Comparison of ENCODE assay signal across 20 cellular contexts in genomic region chr6:134936476-134936875, GRCh38. TPM values are rescaled to one million over a fixed set of nuclear protein-coding genes. Genes with fewer than 3 reads are reported as not detected.
A peak's percentile ranks its signal among the peaks of the same experiment; 100 is the strongest.
DNase-seq lines count a peak whose midpoint lies in the region; ATAC-seq, FAIRE-seq and TF ChIP-seq lines count a peak whose summit lies in the region.
"Had no signal": no experiment of that assay in that cellular context is flagged by ENCODE, and none has a peak within 500 bp of the region (broad histone marks: within the 10 kb centered on the region; RNA-seq: fewer than 3 reads in every experiment).

No MANE protein-coding gene starts in this region.

- CTCF ChIA-PET in Panc1 (lab: Charles Lee) = no interaction called here

- in situ Hi-C loops in Panc1 (cut with HindIII; ENCODE audit: low pct_unique_long_range_greater_than_20kb, low sequenced_read_pairs) = no loop called here

- WGBS in trophoblast cell (ENCODE audit: extremely low coverage, insufficient coverage, insufficient read length) = no CpG with 5 or more reads among the region's 5 CpGs

- DNase-seq in AG10803 (ENCODE audit: low read depth) (peak; percentile 7), Panc1 (ENCODE audit: low read depth, low spot score) (no peak), keratinocyte (ENCODE audit: low read depth, low spot score) (no peak), trophoblast cell (peak; percentile 70 to 91), kidney tubule cell (ENCODE audit: low spot score) (no peak)
- DNase-seq in activated naive CD4-positive, alpha-beta T cell treated with Interleukin-2 at 50 U/mL for 16 hours = no peak
- DNase-seq: CD8-positive, alpha-beta memory T cell; DMS79 treated with DMSO at 0.1 percent for 48 hours; MV-4-11; NCI-H1417 treated with DMSO at 0.1 percent for 48 hours; NCI-H1930; NCI-H748 treated with DMSO at 0.1 percent for 48 hours; OCI-M1 had no signal

- no peak for TF ChIP-seq CTCF in AG10803 (conservative IDR thresholded peaks at IDR 0.05; ENCODE audit: low read length)
- no peak for TF ChIP-seq CTCF in Panc1 (IDR thresholded peaks at IDR 0.05)
- no peak for TF ChIP-seq CTCF in keratinocyte (optimal IDR thresholded peaks at IDR 0.05 in 1 of 3, IDR thresholded peaks at IDR 0.05 in 1 of 3, conservative IDR thresholded peaks at IDR 0.05 in 1 of 3; ENCODE audit: extremely low read depth in 1 of 3, insufficient read depth in 2 of 3, low read length in 3 of 3)

- H3K4me3 ChIP-seq in AG10803 (ENCODE audit: low read length) = no peak overlapping the region
- no peak overlapping the region for H3K4me3 ChIP-seq in Panc1 (ENCODE audit: low read depth in 2 of 2, low read length in 2 of 2)
- H3K4me3 ChIP-seq in keratinocyte (ENCODE audit: control insufficient read depth in 2 of 3, extremely low read depth in 1 of 3, insufficient read depth in 2 of 3, low read depth in 1 of 3, low read length in 3 of 3) = no peak overlapping the region
- no peak overlapping the region for H3K4me3 ChIP-seq in trophoblast cell (ENCODE audit: low read depth, low read length)
- H3K4me3 ChIP-seq: BLaER1, K562, SJSA1 had no signal

- H3K4ac ChIP-seq in trophoblast cell (ENCODE audit: low read depth, low read length) = no peak overlapping the region

- H4K8ac ChIP-seq in trophoblast cell (ENCODE audit: low read depth, low read length) = no peak overlapping the region

- H3K4me2 ChIP-seq in keratinocyte (ENCODE audit: control insufficient read depth, extremely low read depth, insufficient read depth, low read depth, low read length) (peak overlapping the region; percentile 9), trophoblast cell (ENCODE audit: low read length) (no peak overlapping the region)
- H3K4me2 ChIP-seq: BLaER1 had no signal

- H3K27ac ChIP-seq in Panc1 (ENCODE audit: low read length) (peak overlapping the region; percentile 46), keratinocyte (ENCODE audit: control insufficient read depth, insufficient read depth, low read length) (peak overlapping the region; percentile 45), trophoblast cell (ENCODE audit: low read depth, low read length) (no peak overlapping the region)
- H3K27ac ChIP-seq: BLaER1, RWPE1, SJSA1 had no signal

- intact Hi-C loops in Panc1 (cut with micrococcal nuclease; ENCODE audit: unreplicated experiment) = no loop called here

- no peak overlapping the region for H4K12ac ChIP-seq in trophoblast cell (ENCODE audit: low read depth, low read length)

- no peak overlapping the region for H3K18ac ChIP-seq in trophoblast cell (ENCODE audit: low read length)

- BruUV-seq in Panc1 (replicated peaks; lab: Mats Ljungman, UMichigan) = no TSS peak

- no peak overlapping the region for H2BK12ac ChIP-seq in trophoblast cell (ENCODE audit: low read length)

- dilution Hi-C loops in keratinocyte (cut with MboI; ENCODE audit: extremely low pct_ligation_motif_present, low sequenced_read_pairs) = no loop called here

- POLR2A ChIA-PET in Panc1 (lab: Charles Lee) = no interaction called here

- no peak overlapping the region for H2AK5ac ChIP-seq in trophoblast cell (ENCODE audit: low read length)

- ATAC-seq in Panc1 = no peak
- no peak for ATAC-seq in HG02763 (IDR thresholded peaks at IDR 0.05; ENCODE audit: unreplicated experiment)
- ATAC-seq: K562 had no signal

- no peak overlapping the region for H3K23ac ChIP-seq in trophoblast cell (ENCODE audit: low read length)

- H2AFZ ChIP-seq in keratinocyte (ENCODE audit: control insufficient read depth, low read length) (peak overlapping the region; percentile 47), trophoblast cell (ENCODE audit: insufficient read depth, low read length, poor library complexity) (no peak overlapping the region)

- H4K91ac ChIP-seq in trophoblast cell (ENCODE audit: low read depth, low read length) = no peak overlapping the region

- H3K9ac ChIP-seq in keratinocyte (ENCODE audit: control insufficient read depth, extremely low read depth, insufficient read depth, low read length) (peak overlapping the region; percentile 19), trophoblast cell (ENCODE audit: low read length) (no peak overlapping the region)
- H3K9ac ChIP-seq: BLaER1 had no signal

- H3K36me3 ChIP-seq in Panc1 (ENCODE audit: control insufficient read depth, insufficient read depth, low read length) = no peaks in the 10 kb centered on the region
- no peaks in the 10 kb centered on the region for H3K36me3 ChIP-seq in keratinocyte (ENCODE audit: control insufficient read depth in 2 of 2, extremely low read depth in 1 of 2, insufficient read depth in 2 of 2, low read length in 2 of 2)
- no peaks in the 10 kb centered on the region for H3K36me3 ChIP-seq in trophoblast cell (ENCODE audit: control insufficient read depth in 1 of 2, insufficient read depth in 2 of 2, low read length in 2 of 2)
- H3K36me3 ChIP-seq: BLaER1, SJSA1 had no signal

- H3K4me1 ChIP-seq in Panc1 (ENCODE audit: control insufficient read depth, insufficient read depth, low read length) = peaks cover 2% of the 10 kb centered on the region; the same call in 1 of the 2 replicates
- peaks cover 17% of the 10 kb centered on the region for H3K4me1 ChIP-seq in keratinocyte (ENCODE audit: control insufficient read depth, extremely low read depth, insufficient read depth, low read length)
- H3K4me1 ChIP-seq in trophoblast cell (ENCODE audit: control insufficient read depth in 1 of 2, insufficient read depth in 2 of 2, low read length in 2 of 2) = peaks cover 0 to 4% of the 10 kb centered on the region in 2 experiments

- H2BK120ac ChIP-seq in trophoblast cell (ENCODE audit: insufficient read depth, low read length, poor library complexity) = no peak overlapping the region

- H3K9me3 ChIP-seq in Panc1 (ENCODE audit: control insufficient read depth, insufficient read depth, low read depth, low read length) = no peaks in the 10 kb centered on the region
- H3K9me3 ChIP-seq in keratinocyte (ENCODE audit: control insufficient read depth, low read depth, low read length) = no peaks in the 10 kb centered on the region
- peaks cover 1% of the 10 kb centered on the region for H3K9me3 ChIP-seq in trophoblast cell (ENCODE audit: insufficient read depth, low read depth, low read length)
- H3K9me3 ChIP-seq: BLaER1, SJSA1 had no signal

- H3K14ac ChIP-seq in trophoblast cell (ENCODE audit: low read length) = no peak overlapping the region

- H4K20me1 ChIP-seq in keratinocyte (ENCODE audit: control insufficient read depth, extremely low read depth, insufficient read depth, low read length) = no peaks in the 10 kb centered on the region
- H4K20me1 ChIP-seq: BLaER1 had no signal

- FAIRE-seq in keratinocyte (lab: Jason Lieb, UNC) = no peak
- FAIRE-seq: G401.6, K562 had no signal

- H3K27me3 ChIP-seq in Panc1 (ENCODE audit: control insufficient read depth, insufficient read depth, low read length) (no peaks in the 10 kb centered on the region), keratinocyte (ENCODE audit: control insufficient read depth, extremely low read depth, insufficient read depth, low read length) (no peaks in the 10 kb centered on the region), trophoblast cell (ENCODE audit: insufficient read depth, low read length) (no peaks in the 10 kb centered on the region)
- H3K27me3 ChIP-seq: BLaER1, SJSA1 had no signal

- no peaks in the 10 kb centered on the region for H3K79me2 ChIP-seq in keratinocyte (ENCODE audit: control insufficient read depth, insufficient read depth, low read length)
- no peaks in the 10 kb centered on the region for H3K79me2 ChIP-seq in trophoblast cell (ENCODE audit: control insufficient read depth, insufficient read depth, low read length, poor library complexity)

- H3K9me1 ChIP-seq in keratinocyte (ENCODE audit: control insufficient read depth, extremely low read depth, insufficient read depth, low read length) = no peaks in the 10 kb centered on the region

- H2BK5ac ChIP-seq in trophoblast cell (ENCODE audit: low read depth, low read length, poor library complexity) = no peak overlapping the region

- no peaks in the 10 kb centered on the region for H3K79me1 ChIP-seq in trophoblast cell (ENCODE audit: low read length)

RNA-seq across cellular contexts. Expression of gene ALDH8A1, which starts 13.4 kb away (rescaled TPM):
- total RNA-seq in Panc1 (2021; ENCODE audit: unreplicated experiment) = not detected
- polyA plus RNA-seq in Panc1 (2012; ENCODE audit: insufficient read length) = not detected
- polyA plus RNA-seq in keratinocyte = 0.15 to 0.66 TPM (median 0.62 TPM) in 3 replicates
- polyA plus RNA-seq in keratinocyte (2011; ENCODE audit: low read depth) = 0.69 TPM
- 0.13 and 0.21 TPM in 2 replicates for polyA plus RNA-seq in keratinocyte (2011; cell fraction: cytosol; rRNA removed)
- 2.2 and 3.7 TPM in 2 replicates for polyA plus RNA-seq in keratinocyte (2011; cell fraction: nucleus; rRNA removed)
- polyA plus RNA-seq in keratinocyte (2012; ENCODE audit: low replicate concordance) = 0.08 and 2.6 TPM in 2 replicates
- 0.69 to 8.5 TPM (median 1.7 TPM) in 3 replicates for polyA minus RNA-seq in keratinocyte
- not detected for polyA minus RNA-seq in keratinocyte (2011; cell fraction: cytosol; rRNA and poly(A)+ RNA removed)
- 9.6 and 10.5 TPM in 2 replicates for polyA minus RNA-seq in keratinocyte (2011; cell fraction: nucleus; rRNA and poly(A)+ RNA removed)
- 0.72 and 0.90 TPM in 2 replicates for polyA plus RNA-seq in trophoblast cell (2013)
- total RNA-seq: NCI-H460, SJSA1 had no signal

Comparison
In these comparisons a context has a peak if more than half of its experiments do, and no peak if none do; other contexts are left out.
1. DNase-seq: peak in AG10803 (single experiment) and trophoblast cell (2 of 2); none in Panc1 (single experiment), keratinocyte (single experiment), kidney tubule cell (single experiment) and activated naive CD4-positive, alpha-beta T cell treated with Interleukin-2 at 50 U/mL for 16 hours (single experiment).